In genomic region chr6:81373414-81373813, GRCh38 we compare ENCODE assay signal across 28 cellular contexts.
"Had no signal": no experiment of that assay in that cellular context is flagged by ENCODE, and none has a peak within 500 bp of the region (broad histone marks: within the 10 kb centered on the region; RNA-seq: fewer than 3 reads in every experiment).

No MANE protein-coding gene starts in this region.

- H3K79me2 ChIP-seq: parathyroid adenoma had no signal

- H3K4me1 ChIP-seq: neural progenitor cell, parathyroid adenoma, psoas muscle, spleen, suprapubic skin, testis, tibial artery, transverse colon, upper lobe of right lung, uterus had no signal

- H3K27me3 ChIP-seq: neural progenitor cell, ovary, spleen, suprapubic skin, testis, tibial artery, transverse colon, upper lobe of right lung, uterus had no signal

- H3K36me3 ChIP-seq: neural progenitor cell, ovary, spleen, suprapubic skin, tibial artery, transverse colon, upper lobe of right lung, uterus had no signal

- H3K4me2 ChIP-seq: neural progenitor cell, smooth muscle cell had no signal

- ATAC-seq: natural killer cell; psoas muscle; right cardiac atrium; sciatic nerve; stimulated activated memory B cell treated with anti-CD40 and anti-IgM and Interleukin-4, amounts not matched to agents 10 μg/mL and 1 μg/mL and 100 μg/mL, for 72 hours; stimulated activated naive CD8-positive, alpha-beta T cell treated with anti-CD3 and anti-CD28 coated beads, Interleukin-15, amount 100 ng/mL, for 72 hours; stimulated activated naive CD8-positive, alpha-beta T cell treated with anti-CD3 and anti-CD28 coated beads, Interleukin-15, Interleukin-2, amounts not matched to agents 100 U/mL and 50 U/mL, for 24 hours; upper lobe of right lung had no signal

- H2AFZ ChIP-seq: neural progenitor cell, parathyroid adenoma had no signal

- H3K9ac ChIP-seq: neural progenitor cell, parathyroid adenoma had no signal

- H3K4me3 ChIP-seq: neural progenitor cell, ovary, psoas muscle, skin epidermis, smooth muscle cell, spleen, suprapubic skin, testis, tibial artery, transverse colon, upper lobe of right lung, uterus had no signal

- H3K9me3 ChIP-seq: ovary, psoas muscle, spleen, suprapubic skin, testis, tibial artery, transverse colon, upper lobe of right lung, uterus had no signal

- H3K27ac ChIP-seq: neural progenitor cell, ovary, parathyroid adenoma, psoas muscle, skin epidermis, spleen, suprapubic skin, testis, tibial artery, transverse colon, upper lobe of right lung, uterus had no signal

- DNase-seq: natural killer cell; occipital lobe; ovary; posterior cingulate gyrus; psoas muscle; right cardiac atrium; spleen; stimulated activated CD4-positive, alpha-beta T cell treated with anti-CD3 and anti-CD28 coated beads, Interleukin-12 subunit alpha, Interleukin-12 subunit beta, amount 100 ng/mL, for 4 hours; stimulated activated CD4-positive, alpha-beta T cell treated with anti-CD3 and anti-CD28 coated beads, Interleukin-1b, Interleukin-23, amount 100 ng/mL, for 48 hours; stimulated activated CD4-positive, alpha-beta T cell treated with anti-CD3 and anti-CD28 coated beads, Interleukin-4, amount 100 ng/mL, for 1 hour; stimulated activated CD4-positive, alpha-beta T cell treated with anti-CD3 and anti-CD28 coated beads, Interleukin-4, amount 100 ng/mL, for 4 hours; stimulated activated CD8-positive, alpha-beta memory T cell treated with anti-CD3 and anti-CD28 coated beads, Interleukin-4, amount 100 ng/mL, for 48 hours; stimulated activated naive CD4-positive, alpha-beta T cell; stimulated activated naive CD8-positive, alpha-beta T cell treated with anti-CD3 and anti-CD28 coated beads, Interleukin-15, amount 100 ng/mL, for 72 hours; stimulated activated naive CD8-positive, alpha-beta T cell treated with anti-CD3 and anti-CD28 coated beads, Interleukin-15, Interleukin-2, amounts not matched to agents 100 U/mL and 50 U/mL, for 24 hours; substantia nigra; testis; tibial artery; transverse colon; upper lobe of right lung; uterus had no signal
